In genomic region chr20:460707-461106, GRCh38 we compare ENCODE assay signal across 9 cellular contexts. TPM values are rescaled to one million over a fixed set of nuclear protein-coding genes. Genes with fewer than 3 reads are reported as not detected.
DNase-seq lines count a peak whose midpoint lies in the region; ATAC-seq and TF ChIP-seq lines count a peak whose summit lies in the region.
"Had no signal": no experiment of that assay in that cellular context is flagged by ENCODE, and none has a peak within 500 bp of the region (broad histone marks: within the 10 kb centered on the region; RNA-seq: fewer than 3 reads in every experiment).

No MANE protein-coding gene starts in this region.

- peaks cover 62% of the 10 kb centered on the region for H3K79me2 ChIP-seq in Loucy (ENCODE audit: insufficient read depth, low read length)
- H3K79me2 ChIP-seq in mammary epithelial cell (ENCODE audit: insufficient read depth, low read length): peaks cover 61% of the 10 kb centered on the region

- no peaks in the 10 kb centered on the region for H3K27me3 Mint-ChIP-seq in CD8-positive, alpha-beta memory T cell
- peaks cover 7% of the 10 kb centered on the region for H3K27me3 Mint-ChIP-seq in nephron progenitor cell (ENCODE audit: low read depth, poor library complexity)

- intact Hi-C loops in mammary epithelial cell (cut with micrococcal nuclease): loop anchor here (5.0 kb wide), 1 partner anchor 58 kb away; no protein-coding TSS in a partner anchor

- no peaks in the 10 kb centered on the region for H3K9me3 Mint-ChIP-seq in CD8-positive, alpha-beta memory T cell
- peaks cover 9% of the 10 kb centered on the region for H3K9me3 Mint-ChIP-seq in nephron progenitor cell

- H3K9me2 ChIP-seq in Loucy (replicated peaks; ENCODE audit: low read depth, low read length): no peaks in the 10 kb centered on the region

- H3K9me3 ChIP-seq in CD8-positive, alpha-beta memory T cell (ENCODE audit: low read length): no peaks in the 10 kb centered on the region
- H3K9me3 ChIP-seq in Loucy (ENCODE audit: insufficient read depth, low read depth, low read length) (no peaks in the 10 kb centered on the region), mammary epithelial cell (replicated peaks; ENCODE audit: insufficient read depth, low read length) (no peaks in the 10 kb centered on the region), SJCRH30 (replicated peaks) (no peaks in the 10 kb centered on the region)

- dilution Hi-C loops in mammary epithelial cell (cut with HindIII; ENCODE audit: low sequenced_read_pairs): no loop called here

- in situ Hi-C loops in mammary epithelial cell (cut with MboI; ENCODE audit: low sequenced_read_pairs in 2 of 2): no loop called here
- in situ Hi-C loops in GM13976 (cut with MboI; ENCODE audit: low sequenced_read_pairs, unreplicated experiment): no loop called here

- H3K27ac ChIP-seq in CD8-positive, alpha-beta memory T cell (ENCODE audit: low read depth, low read length): peak overlapping the region; percentile 3
- H3K27ac ChIP-seq in mammary epithelial cell (ENCODE audit: insufficient read depth, low read depth, low read length) (no peak overlapping the region), SJCRH30 (no peak overlapping the region)

- WGBS in mammary epithelial cell (ENCODE audit: low coverage, missing lambda C conversion rate): 50% methylated on average over 2 of the region's 2 CpGs

- TF ChIP-seq CTCF in Loucy (conservative IDR thresholded peaks at IDR 0.05; ENCODE audit: low read length): no peak
- no peak for TF ChIP-seq CTCF in mammary epithelial cell (conservative IDR thresholded peaks at IDR 0.05 in 1 of 2, IDR thresholded peaks at IDR 0.05 in 1 of 2; ENCODE audit: extremely low read depth in 1 of 2, insufficient read depth in 1 of 2, low read depth in 1 of 2, low read length in 2 of 2)
- TF ChIP-seq CTCF in nephron progenitor cell (IDR thresholded peaks at IDR 0.05): no peak
- no peak for TF ChIP-seq CTCF in GM13976 (IDR thresholded peaks at IDR 0.05; ENCODE audit: borderline replicate concordance, control extremely low read depth, extremely low read depth, insufficient read depth, missing control alignments)

- H3K36me3 ChIP-seq in CD8-positive, alpha-beta memory T cell (ENCODE audit: insufficient read depth, low read length): no peaks in the 10 kb centered on the region
- no peaks in the 10 kb centered on the region for H3K36me3 ChIP-seq in Loucy (ENCODE audit: insufficient read depth, low read length)
- H3K36me3 ChIP-seq in mammary epithelial cell (ENCODE audit: insufficient read depth, low read length): no peaks in the 10 kb centered on the region
- peaks cover 4% of the 10 kb centered on the region; the same call in 1 of the 2 replicates for H3K36me3 ChIP-seq in SJCRH30

- peak overlapping the region; percentile 74 to 99 (median 94) for H3K4me3 Mint-ChIP-seq in CD8-positive, alpha-beta memory T cell
- H3K4me3 Mint-ChIP-seq in nephron progenitor cell: peak overlapping the region; percentile 97

- H3K4me1 ChIP-seq in CD8-positive, alpha-beta memory T cell (ENCODE audit: insufficient read depth, low read length): peaks cover 37% of the 10 kb centered on the region
- H3K4me1 ChIP-seq in Loucy (ENCODE audit: insufficient read depth, low read length, poor library complexity, severe bottlenecking): peaks cover 39% of the 10 kb centered on the region
- peaks cover 22% of the 10 kb centered on the region for H3K4me1 ChIP-seq in mammary epithelial cell (ENCODE audit: insufficient read depth, low read length)
- H3K4me1 ChIP-seq in SJCRH30: no peaks in the 10 kb centered on the region

- H2AFZ ChIP-seq in Loucy (ENCODE audit: low read length) (no peak overlapping the region), mammary epithelial cell (ENCODE audit: low read depth, low read length) (no peak overlapping the region)

- H3F3A ChIP-seq in Loucy (ENCODE audit: low read depth): no peaks in the 10 kb centered on the region

- peaks cover 0 to 12% (median 2%) of the 10 kb centered on the region in 3 donors for H3K36me3 Mint-ChIP-seq in CD8-positive, alpha-beta memory T cell
- H3K36me3 Mint-ChIP-seq in nephron progenitor cell (ENCODE audit: low read depth): peaks cover 10% of the 10 kb centered on the region

- no peak overlapping the region for H3K4me3 ChIP-seq in CD8-positive, alpha-beta memory T cell (ENCODE audit: low read length)
- peak overlapping the region; percentile 91 for H3K4me3 ChIP-seq in Loucy (ENCODE audit: low read length, poor library complexity, severe bottlenecking)
- peak overlapping the region; percentile 84 to 90 (median 89) for H3K4me3 ChIP-seq in mammary epithelial cell (replicated peaks in 1 of 3; ENCODE audit: insufficient read depth in 1 of 3, low read depth in 2 of 3, low read length in 3 of 3)
- no peak overlapping the region for H3K4me3 ChIP-seq in SJCRH30

- H3K27ac Mint-ChIP-seq in CD8-positive, alpha-beta memory T cell: peak overlapping the region in 7 of 8 donors; percentile 43 to 97 (median 57)
- H3K27ac Mint-ChIP-seq in nephron progenitor cell: no peak overlapping the region

- H4K20me1 ChIP-seq in Loucy (ENCODE audit: insufficient read depth, low read length, poor library complexity, severe bottlenecking) (peaks cover 37% of the 10 kb centered on the region), mammary epithelial cell (ENCODE audit: insufficient read depth, low read length) (no peaks in the 10 kb centered on the region)

- CTCF ChIA-PET in CD8-positive, alpha-beta memory T cell (lab: Charles Lee): no interaction called here
- CTCF ChIA-PET in mammary epithelial cell (lab: Charles Lee; ENCODE audit: low non-redundant PET): no interaction called here

- H3K4me1 Mint-ChIP-seq in CD8-positive, alpha-beta memory T cell: peaks cover 42 to 59% (median 56%) of the 10 kb centered on the region in 3 donors
- peaks cover 42% of the 10 kb centered on the region for H3K4me1 Mint-ChIP-seq in nephron progenitor cell

- H3K9ac ChIP-seq in Loucy (ENCODE audit: low read depth, low read length, poor library complexity, severe bottlenecking): peak overlapping the region; percentile 85
- H3K9ac ChIP-seq in mammary epithelial cell (ENCODE audit: insufficient read depth, low read length): no peak overlapping the region

- POLR2A ChIA-PET in CD8-positive, alpha-beta memory T cell (lab: Charles Lee): interaction anchor here (1.0 kb wide), 1 partner anchor 80 kb away, joined by 3 read pairs; the partner anchor contains the start of gene TRIB3

- ATAC-seq in HG03039 (IDR thresholded peaks at IDR 0.05; ENCODE audit: unreplicated experiment): no peak
- ATAC-seq: activated CD4-positive, CD25-positive, alpha-beta regulatory T cell treated with anti-CD3 and anti-CD28 coated beads, Interleukin-2, amount 50 U/mL, for 24 hours had no signal

- no peaks in the 10 kb centered on the region for H3K27me3 ChIP-seq in CD8-positive, alpha-beta memory T cell (ENCODE audit: insufficient read depth, low read length, poor library complexity, severe bottlenecking)
- H3K27me3 ChIP-seq in Loucy (ENCODE audit: insufficient read depth, low read length, poor library complexity, severe bottlenecking) (no peaks in the 10 kb centered on the region), mammary epithelial cell (ENCODE audit: insufficient read depth, low read length) (no peaks in the 10 kb centered on the region), SJCRH30 (no peaks in the 10 kb centered on the region)

- no peak for DNase-seq in CD8-positive, alpha-beta memory T cell
- DNase-seq in mammary epithelial cell (peak; percentile 17), nephron progenitor cell (no peak), NCI-H1417 treated with DMSO at 0.1 percent for 48 hours (lab: John Stamatoyannopoulos, UW) (no peak), SJCRH30 (no peak), GM13976 (ENCODE audit: low spot score) (no peak)

- BruUV-seq in mammary epithelial cell (replicated peaks; lab: Mats Ljungman, UMichigan): TSS peak; percentile 21

- H3K4me2 ChIP-seq in Loucy (ENCODE audit: low read depth, low read length, poor library complexity, severe bottlenecking) (peak overlapping the region; percentile 91), mammary epithelial cell (ENCODE audit: insufficient read depth, low read depth, low read length) (peak overlapping the region; percentile 80)

RNA-seq across cellular contexts. Expression of gene TBC1D20, which starts 1.6 kb away (rescaled TPM):
- total RNA-seq in CD8-positive, alpha-beta memory T cell: 10 to 100 TPM; 24.6 to 25.0 TPM
- 28.6 TPM for polyA plus RNA-seq in CD8-positive, alpha-beta memory T cell
- 10 to 100 TPM; 36.5 to 43.2 TPM for total RNA-seq in mammary epithelial cell
- 31.9 TPM for polyA plus RNA-seq in mammary epithelial cell
- polyA minus RNA-seq in mammary epithelial cell: 36.3 TPM
- total RNA-seq in SJCRH30 (2014; rRNA removed; shearing (Covaris generic)): 31.8 and 33.0 TPM in 2 replicates

RNA-seq across cellular contexts. Expression of gene RBCK1, which starts 52.6 kb away (rescaled TPM):
- total RNA-seq in CD8-positive, alpha-beta memory T cell: 10 to 100 TPM; 83.7 to 90.5 TPM
- polyA plus RNA-seq in CD8-positive, alpha-beta memory T cell: 95.7 TPM
- 100 to 1,000 TPM; 106 to 235 TPM for total RNA-seq in mammary epithelial cell
- 68.3 TPM for polyA plus RNA-seq in mammary epithelial cell
- 119 TPM for polyA minus RNA-seq in mammary epithelial cell
- 26.1 and 28.5 TPM in 2 replicates for total RNA-seq in SJCRH30 (2014; rRNA removed; shearing (Covaris generic))

Comparison
In these comparisons a context has a peak if more than half of its experiments do, and no peak if none do; other contexts are left out.
1. H3K4me3 ChIP-seq: peak in Loucy (single experiment) and mammary epithelial cell (3 of 3); none in CD8-positive, alpha-beta memory T cell (single experiment) and SJCRH30 (single experiment).